21 cellular contexts compared by ENCODE assay signal in the genomic region with DNA sequence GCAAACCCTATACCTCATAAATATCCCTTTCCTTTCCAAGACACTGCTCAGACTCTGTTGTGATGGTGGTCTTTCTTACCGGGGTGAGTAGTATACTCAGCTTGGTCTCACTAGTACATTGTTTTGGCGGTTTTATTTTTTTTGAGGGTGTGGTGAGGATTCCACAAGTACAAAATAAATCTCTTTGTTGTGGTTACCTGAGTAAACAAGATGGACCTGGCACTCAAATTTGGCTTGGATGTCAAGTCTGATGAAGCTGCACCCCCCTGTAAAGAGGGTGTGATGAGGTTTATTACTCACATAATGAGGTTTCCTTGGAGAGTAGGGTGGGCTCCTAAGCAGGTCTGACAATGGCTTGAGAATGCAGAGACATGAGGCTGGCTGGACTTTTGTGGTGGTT.
DNase-seq lines count a peak whose midpoint lies in the region; ATAC-seq, FAIRE-seq and TF ChIP-seq lines count a peak whose summit lies in the region.
"Had no signal": no experiment of that assay in that cellular context is flagged by ENCODE, and none has a peak within 500 bp of the region (broad histone marks: within the 10 kb centered on the region; RNA-seq: fewer than 3 reads in every experiment).

No MANE protein-coding gene starts in this region.

- H3K4me1 Mint-ChIP-seq in CD14-positive monocyte: no peaks in the 10 kb centered on the region

- H3K4me3 Mint-ChIP-seq in CD14-positive monocyte: no peak overlapping the region
- H3K4me3 Mint-ChIP-seq: GM23338; T-helper 1 cell treated with Interleukin-12 subunit alpha and Interleukin-12 subunit beta and Interleukin-4 antibody, amounts not matched to agents 30 μg/mL and 1 μg/mL, for 36 hours had no signal

- no peak for TF ChIP-seq POLR2A in esophagus muscularis mucosa (IDR thresholded peaks at IDR 0.05; ENCODE audit: low read depth)

- no peak overlapping the region for H3K27ac Mint-ChIP-seq in CD14-positive monocyte
- H3K27ac Mint-ChIP-seq: GM23338; T-helper 1 cell treated with Interleukin-12 subunit alpha and Interleukin-12 subunit beta and Interleukin-4 antibody, amounts not matched to agents 30 μg/mL and 1 μg/mL, for 36 hours had no signal

- H3K9me3 ChIP-seq in PC-3 (ENCODE audit: low read length): no peaks in the 10 kb centered on the region
- H3K9me3 ChIP-seq in mammary epithelial cell (replicated peaks; ENCODE audit: insufficient read depth, low read length): peaks cover 2% of the 10 kb centered on the region
- H3K9me3 ChIP-seq in esophagus muscularis mucosa: no peaks in the 10 kb centered on the region

- H3K4me1 ChIP-seq in PC-3 (ENCODE audit: insufficient read depth, low read length): peaks cover 44% of the 10 kb centered on the region
- H3K4me1 ChIP-seq in mammary epithelial cell (ENCODE audit: insufficient read depth, low read length): no peaks in the 10 kb centered on the region
- no peaks in the 10 kb centered on the region for H3K4me1 ChIP-seq in esophagus muscularis mucosa

- CTCF ChIA-PET in PC-3 (lab: Charles Lee) (no interaction called here), mammary epithelial cell (lab: Charles Lee; ENCODE audit: low non-redundant PET) (no interaction called here)

- peaks cover 0 to 3% (median 0%) of the 10 kb centered on the region in 7 donors for H3K9me3 Mint-ChIP-seq in CD14-positive monocyte
- H3K9me3 Mint-ChIP-seq: GM23338; T-helper 1 cell treated with Interleukin-12 subunit alpha and Interleukin-12 subunit beta and Interleukin-4 antibody, amounts not matched to agents 30 μg/mL and 1 μg/mL, for 36 hours had no signal

- H3K27ac ChIP-seq in PC-3 (ENCODE audit: low read length): peak overlapping the region; percentile 94
- H3K27ac ChIP-seq in mammary epithelial cell (ENCODE audit: insufficient read depth, low read depth, low read length): no peak overlapping the region
- H3K27ac ChIP-seq in esophagus muscularis mucosa (replicated peaks in 1 of 4): no peak overlapping the region

- dilution Hi-C loops in mammary epithelial cell (cut with HindIII; ENCODE audit: low sequenced_read_pairs): no loop called here

- H3K27me3 ChIP-seq in PC-3 (ENCODE audit: low read length): no peaks in the 10 kb centered on the region
- no peaks in the 10 kb centered on the region for H3K27me3 ChIP-seq in mammary epithelial cell (ENCODE audit: insufficient read depth, low read length)
- H3K27me3 ChIP-seq in esophagus muscularis mucosa: peaks cover 0 to 15% (median 0%) of the 10 kb centered on the region in 4 donors

- no peak for FAIRE-seq in urothelium cell line (lab: Jason Lieb, UNC)

- TF ChIP-seq CTCF in PC-3 (conservative IDR thresholded peaks at IDR 0.05; ENCODE audit: low read depth, low read length): no peak
- TF ChIP-seq CTCF in mammary epithelial cell (conservative IDR thresholded peaks at IDR 0.05 in 1 of 2, IDR thresholded peaks at IDR 0.05 in 1 of 2; ENCODE audit: extremely low read depth in 1 of 2, insufficient read depth in 1 of 2, low read depth in 1 of 2, low read length in 2 of 2): no peak
- TF ChIP-seq CTCF in CD14-positive monocyte (IDR thresholded peaks at IDR 0.05): no peak
- no peak for TF ChIP-seq CTCF in esophagus muscularis mucosa (IDR thresholded peaks at IDR 0.05)

- intact Hi-C loops in PC-3 (cut with micrococcal nuclease): no loop called here
- intact Hi-C loops in mammary epithelial cell (cut with micrococcal nuclease): no loop called here
- intact Hi-C loops in CD14-positive monocyte (cut with micrococcal nuclease): no loop called here
- intact Hi-C loops in esophagus muscularis mucosa (cut with DNase I): no loop called here

- WGBS in mammary epithelial cell (ENCODE audit: low coverage, missing lambda C conversion rate): 60% methylated on average over 2 of the region's 2 CpGs
- WGBS in esophagus muscularis mucosa: 82% methylated on average over 2 of the region's 2 CpGs

- H4K20me1 ChIP-seq in PC-3 (ENCODE audit: low read length): no peaks in the 10 kb centered on the region
- no peaks in the 10 kb centered on the region for H4K20me1 ChIP-seq in mammary epithelial cell (ENCODE audit: insufficient read depth, low read length)

- H3K9me2 ChIP-seq in PC-3 (replicated peaks; ENCODE audit: low read length): no peaks in the 10 kb centered on the region

- no peaks in the 10 kb centered on the region for H3K36me3 ChIP-seq in PC-3 (ENCODE audit: low read depth, low read length)
- no peaks in the 10 kb centered on the region for H3K36me3 ChIP-seq in mammary epithelial cell (ENCODE audit: insufficient read depth, low read length)
- H3K36me3 ChIP-seq in esophagus muscularis mucosa: no peaks in the 10 kb centered on the region

- no peaks in the 10 kb centered on the region for H3K36me3 Mint-ChIP-seq in CD14-positive monocyte

- H3F3A ChIP-seq in PC-3 (ENCODE audit: low read length, unreplicated experiment): no peaks in the 10 kb centered on the region

- no peak for ATAC-seq in PC-3
- ATAC-seq: GM23338 had no signal

- DNase-seq in M059J (ENCODE audit: low read depth): peak; percentile 92
- DNase-seq in PC-3: peak; percentile 71
- DNase-seq in mammary epithelial cell: peak; percentile 4
- DNase-seq in urothelium cell line (ENCODE audit: low spot score): peak; percentile 3
- DNase-seq in CD14-positive monocyte (ENCODE audit: low spot score): no peak
- no peak for DNase-seq in activated CD8-positive, alpha-beta memory T cell treated with anti-CD3 and anti-CD28 coated beads, Interleukin-2, amount 50 U/mL, for 48 hours
- DNase-seq in esophagus muscularis mucosa (ENCODE audit: extremely low spot score): no peak
- DNase-seq: DMS 273 treated with DMSO at 0.1 percent for 48 hours; DND-41; GF-D8; HCEC 1CT; KG1; NCI-H1092; NCI-H146; NCI-H2107; NCI-H2227 treated with DMSO at 0.1 percent for 48 hours; NCI-H524; NK-92 treated with Interleukin-12 subunit alpha and Interleukin-12 subunit beta, amount 100 ng/mL, for 24 hours; SHP77 treated with DMSO at 0.1 percent for 48 hours had no signal

- H3K4me2 ChIP-seq in PC-3 (ENCODE audit: low read length) (peak overlapping the region; percentile 27), mammary epithelial cell (ENCODE audit: insufficient read depth, low read depth, low read length) (no peak overlapping the region)
- H3K4me2 ChIP-seq: GM23338 had no signal

- H3K4me3 ChIP-seq in PC-3 (ENCODE audit: low read length) (no peak overlapping the region), mammary epithelial cell (replicated peaks in 1 of 3; ENCODE audit: insufficient read depth in 1 of 3, low read depth in 2 of 3, low read length in 3 of 3) (no peak overlapping the region), esophagus muscularis mucosa (no peak overlapping the region)
- H3K4me3 ChIP-seq: GM23338 had no signal

- peaks cover 7 to 11% (median 9%) of the 10 kb centered on the region in 3 donors for H3K27me3 Mint-ChIP-seq in CD14-positive monocyte (ENCODE audit: low read depth in 3 of 3)

- H3K79me2 ChIP-seq in PC-3 (ENCODE audit: low read length) (no peaks in the 10 kb centered on the region), mammary epithelial cell (ENCODE audit: insufficient read depth, low read length) (no peaks in the 10 kb centered on the region)

- in situ Hi-C loops in mammary epithelial cell (cut with MboI; ENCODE audit: low sequenced_read_pairs in 2 of 2): no loop called here

- no peak for TF ChIP-seq EP300 in esophagus muscularis mucosa (IDR thresholded peaks at IDR 0.05)

- H2AFZ ChIP-seq in PC-3 (ENCODE audit: low read length) (no peak overlapping the region), mammary epithelial cell (ENCODE audit: low read depth, low read length) (no peak overlapping the region)
- H2AFZ ChIP-seq: GM23338 had no signal

- POLR2A ChIA-PET in PC-3 (lab: Charles Lee; ENCODE audit: unreplicated experiment): no interaction called here

- BruUV-seq in PC-3 (replicated peaks; lab: Mats Ljungman, UMichigan) (no TSS peak), mammary epithelial cell (replicated peaks; lab: Mats Ljungman, UMichigan) (no TSS peak)

- H3K9ac ChIP-seq in PC-3 (ENCODE audit: low read length) (peak overlapping the region; percentile 79), mammary epithelial cell (ENCODE audit: insufficient read depth, low read length) (no peak overlapping the region)

Comparison
In these comparisons a context has a peak if more than half of its experiments do, and no peak if none do; other contexts are left out.
1. DNase-seq: peak in M059J (single experiment), PC-3 (single experiment), mammary epithelial cell (single experiment) and urothelium cell line (single experiment); none in CD14-positive monocyte (single experiment), activated CD8-positive, alpha-beta memory T cell treated with anti-CD3 and anti-CD28 coated beads, Interleukin-2, amount 50 U/mL, for 48 hours (single experiment) and esophagus muscularis mucosa (single experiment).